Comparison of ENCODE assay signal across 8 cellular contexts in the genomic region with DNA sequence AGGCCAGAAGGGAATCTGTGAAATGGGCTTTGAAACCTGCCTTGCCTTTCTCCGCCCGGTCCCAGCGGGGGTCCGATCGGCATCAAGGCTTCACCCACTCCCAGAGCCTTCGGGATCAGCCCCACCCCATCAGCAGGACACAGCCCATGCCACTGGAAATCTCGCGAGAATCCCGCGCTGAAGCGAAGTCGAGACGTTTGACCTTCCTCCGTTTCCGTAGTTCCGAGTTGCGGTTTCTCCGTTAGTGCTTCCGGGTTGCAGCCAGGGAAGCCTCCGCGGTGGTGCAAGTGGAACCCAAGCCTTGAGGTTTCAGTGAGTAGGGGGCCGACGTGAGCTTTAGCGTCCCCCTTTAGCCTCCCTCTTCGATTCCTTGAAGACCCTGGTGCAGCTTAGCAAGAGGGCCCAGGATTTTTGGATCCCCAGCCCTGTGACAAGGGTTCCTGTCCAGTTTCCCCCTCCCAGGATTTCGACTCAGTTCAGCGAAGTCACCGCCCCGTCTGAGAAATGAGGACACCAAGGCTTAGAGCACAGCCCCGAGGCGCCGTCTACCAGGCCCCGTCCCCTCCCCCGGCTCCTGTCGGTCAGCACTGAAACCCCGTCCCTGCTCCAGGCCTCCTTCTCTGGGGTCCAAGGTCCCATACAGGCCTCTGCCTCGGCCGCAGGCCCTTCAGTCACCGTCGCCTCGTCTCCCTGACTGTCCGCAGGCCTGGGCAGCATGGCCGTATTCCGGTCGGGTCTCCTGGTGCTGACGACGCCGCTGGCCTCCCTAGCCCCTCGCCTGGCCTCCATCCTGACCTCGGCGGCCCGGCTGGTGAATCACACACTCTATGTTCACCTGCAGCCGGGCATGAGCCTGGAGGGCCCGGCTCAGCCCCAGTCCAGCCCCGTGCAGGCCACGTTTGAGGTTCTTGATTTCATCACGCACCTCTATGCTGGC. TPM values are rescaled to one million over a fixed set of nuclear protein-coding genes. Genes with fewer than 3 reads are reported as not detected.
DNase-seq lines count a peak whose midpoint lies in the region; ATAC-seq and TF ChIP-seq lines count a peak whose summit lies in the region.

Gene COASY, plus strand, starts transcription at position 241 of the 937 bp plus-strand sequence. Its CDS starts 475 bp downstream, at position 716.

- no peaks in the 10 kb centered on the region for H3K27me3 ChIP-seq in effector memory CD4-positive, alpha-beta T cell (replicated peaks; ENCODE audit: control insufficient read depth, insufficient read depth, low read length, poor library complexity, severe bottlenecking)
- H3K27me3 ChIP-seq in lower lobe of right lung (ENCODE audit: low read depth), result no peaks in the 10 kb centered on the region

- CTCF ChIA-PET in activated CD8-positive, alpha-beta memory T cell treated with anti-CD3 and anti-CD28 coated beads for 36 hours (lab: Charles Lee), result no interaction called here

- peak; percentile 89 for ATAC-seq in lower lobe of right lung
- no peak for ATAC-seq in GM18519 (IDR thresholded peaks at IDR 0.05; ENCODE audit: low FRiP score, unreplicated experiment)

- no peaks in the 10 kb centered on the region for H3K9me3 ChIP-seq in effector memory CD4-positive, alpha-beta T cell (ENCODE audit: control insufficient read depth, low read length)
- no peaks in the 10 kb centered on the region for H3K9me3 ChIP-seq in lower lobe of right lung

- POLR2A ChIA-PET in activated CD8-positive, alpha-beta memory T cell treated with anti-CD3 and anti-CD28 coated beads for 36 hours (lab: Charles Lee), result no interaction called here

- DNase-seq in HUDEP-2 (lab: John Stamatoyannopoulos, UW; ENCODE audit: unreplicated experiment in 76 of 76), result peak in 74 of 76 experiments; percentile 67 to 97 (median 89)
- DNase-seq in NOMO-1 treated with DMSO at 0.1 percent for 48 hours (lab: John Stamatoyannopoulos, UW; ENCODE audit: unreplicated experiment), result peak; percentile 92
- peak; percentile 81 to 88 (median 83) for DNase-seq in effector memory CD4-positive, alpha-beta T cell
- DNase-seq in lower lobe of right lung, result peak; percentile 97
- peak; percentile 89 to 93 for DNase-seq in stimulated activated CD4-positive, alpha-beta T cell treated with anti-CD3 and anti-CD28 coated beads, Interleukin-4, amount 100 ng/mL, for 48 hours (ENCODE audit: low read depth in 2 of 2)

- TF ChIP-seq CTCF in lower lobe of right lung (IDR thresholded peaks at IDR 0.05), result no peak

- peak within 1 kb of the TSS; percentile 84 for H3K27ac ChIP-seq in effector memory CD4-positive, alpha-beta T cell (ENCODE audit: insufficient read depth, low read length, poor library complexity, severe bottlenecking)
- H3K27ac ChIP-seq in lower lobe of right lung, result peak within 1 kb of the TSS; percentile 73

- peak within 1 kb of the TSS; percentile 95 for H3K4me3 ChIP-seq in effector memory CD4-positive, alpha-beta T cell (ENCODE audit: insufficient read depth, low read depth, low read length, poor library complexity, severe bottlenecking)
- peak within 1 kb of the TSS; percentile 96 for H3K4me3 ChIP-seq in lower lobe of right lung

- intact Hi-C loops in lower lobe of right lung (cut with DNase I), result no loop called here

- peaks cover 18% of the 10 kb centered on the region for H3K36me3 ChIP-seq in effector memory CD4-positive, alpha-beta T cell (ENCODE audit: control insufficient read depth, insufficient read depth, low read length)
- peaks cover 23% of the 10 kb centered on the region for H3K36me3 ChIP-seq in lower lobe of right lung

- TF ChIP-seq POLR2A in GM10847 (IDR thresholded peaks at IDR 0.05; ENCODE audit: extremely low read depth, insufficient read length), result peak; percentile 74

- peaks cover 26% of the 10 kb centered on the region for H3K4me1 ChIP-seq in effector memory CD4-positive, alpha-beta T cell (ENCODE audit: control insufficient read depth, insufficient read depth, low read length, poor library complexity, severe bottlenecking)
- peaks cover 43% of the 10 kb centered on the region for H3K4me1 ChIP-seq in lower lobe of right lung

RNA-seq across cellular contexts. Expression of gene COASY, which starts in this region (rescaled TPM):
- 100 to 1,000 TPM; 118 to 120 TPM for total RNA-seq in activated CD8-positive, alpha-beta memory T cell treated with anti-CD3 and anti-CD28 coated beads for 36 hours
- 65.8 TPM for total RNA-seq in lower lobe of right lung
